In the genomic region with DNA sequence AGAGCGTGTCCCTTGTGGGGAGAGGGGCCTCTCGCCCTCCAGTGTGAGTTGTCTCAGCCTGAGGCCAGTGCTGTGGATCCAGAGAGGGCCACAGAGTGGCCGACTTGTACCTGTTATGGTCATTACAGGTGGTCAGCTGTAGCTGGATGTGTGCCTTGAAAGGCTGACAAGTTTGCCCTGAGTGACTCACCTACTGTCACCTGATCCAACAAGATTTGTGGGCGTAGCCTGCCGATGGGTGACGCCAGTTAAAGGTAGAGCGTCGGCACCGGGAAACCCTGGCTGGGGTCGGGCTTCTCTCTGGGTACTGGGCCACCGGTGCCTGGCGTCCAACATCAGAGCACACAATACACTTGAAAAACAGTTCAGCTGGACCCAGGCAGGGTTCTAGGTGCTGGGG, we compare ENCODE assay signal across 8 cellular contexts. TPM values are rescaled to one million over a fixed set of nuclear protein-coding genes. Genes with fewer than 3 reads are reported as not detected.
DNase-seq lines count a peak whose midpoint lies in the region; ATAC-seq and TF ChIP-seq lines count a peak whose summit lies in the region.

No MANE protein-coding gene starts in this region.

- H3K4me1 ChIP-seq in tibial nerve, result peaks cover 0 to 43% (median 26%) of the 10 kb centered on the region in 4 donors

- H3K9me3 Mint-ChIP-seq in activated T-cell treated with anti-CD3 and anti-CD28 coated beads, Interleukin-2, amount 50 U/mL, for 4 hours, result no peaks in the 10 kb centered on the region
- H3K9me3 Mint-ChIP-seq in immature natural killer cell, result no peaks in the 10 kb centered on the region

- peaks cover 50% of the 10 kb centered on the region for H3K36me3 Mint-ChIP-seq in activated T-cell treated with anti-CD3 and anti-CD28 coated beads, Interleukin-2, amount 50 U/mL, for 4 hours (ENCODE audit: insufficient read depth)
- peaks cover 9 to 19% (median 12%) of the 10 kb centered on the region in 3 donors for H3K36me3 Mint-ChIP-seq in immature natural killer cell

- peaks cover 82% of the 10 kb centered on the region for H3K4me1 Mint-ChIP-seq in activated T-cell treated with anti-CD3 and anti-CD28 coated beads, Interleukin-2, amount 50 U/mL, for 4 hours (ENCODE audit: low read depth)
- peaks cover 73 to 74% of the 10 kb centered on the region in 2 donors for H3K4me1 Mint-ChIP-seq in immature natural killer cell

- H3K27ac ChIP-seq in tibial nerve, result peak overlapping the region in 2 of 4 donors; percentile 97 to 99

- WGBS in tibial nerve, 2 donors, result 87 to 93% methylated on average over 12 of the region's 12 CpGs

- H3K27ac Mint-ChIP-seq in immature natural killer cell, result peak overlapping the region; percentile 97 to 100 (median 99)

- no peak for TF ChIP-seq EP300 in tibial nerve (IDR thresholded peaks at IDR 0.05)

- peak overlapping the region in 1 of 4 donors; percentile 0 for H3K4me3 ChIP-seq in tibial nerve

- peaks cover 0 to 30% (median 0%) of the 10 kb centered on the region in 3 donors for H3K36me3 ChIP-seq in tibial nerve

- DNase-seq in NCI-H460 (ENCODE audit: extremely low read depth, low read depth) (peak; percentile 48), immature natural killer cell (peak in 1 of 3 donors; percentile 27), SIG-M5 (lab: John Stamatoyannopoulos, UW) (no peak), tibial nerve (ENCODE audit: low spot score in 2 of 2) (no peak), 8988T (no peak), NCI-H524 (lab: John Stamatoyannopoulos, UW) (no peak)
- DNase-seq in activated T-cell treated with anti-CD3 and anti-CD28 coated beads, Interleukin-2, amount 50 U/mL, for 4 hours, result peak; percentile 65
- peak; percentile 61 for DNase-seq in stimulated activated naive CD8-positive, alpha-beta T cell treated with anti-CD3 and anti-CD28 coated beads, Interleukin-15, Interleukin-2, amounts not matched to agents 100 U/mL and 50 U/mL, for 24 hours

- H3K27me3 ChIP-seq in tibial nerve, result no peaks in the 10 kb centered on the region

- ATAC-seq in activated T-cell treated with anti-CD3 and anti-CD28 coated beads, Interleukin-2, amount 50 U/mL, for 4 hours, result peak in 1 of 2 donors; percentile 5
- no peak for ATAC-seq in stimulated activated naive CD8-positive, alpha-beta T cell treated with anti-CD3 and anti-CD28 coated beads, Interleukin-15, Interleukin-2, amounts not matched to agents 100 U/mL and 50 U/mL, for 24 hours

- no peak for TF ChIP-seq CTCF in tibial nerve (IDR thresholded peaks at IDR 0.05)

- no peaks in the 10 kb centered on the region for H3K9me3 ChIP-seq in tibial nerve

- TF ChIP-seq POLR2A in tibial nerve (IDR thresholded peaks at IDR 0.05), result no peak

- H3K4me3 Mint-ChIP-seq in activated T-cell treated with anti-CD3 and anti-CD28 coated beads, Interleukin-2, amount 50 U/mL, for 4 hours, result peak overlapping the region; percentile 84
- H3K4me3 Mint-ChIP-seq in immature natural killer cell, result peak overlapping the region; percentile 83 to 99 (median 93)

- no peaks in the 10 kb centered on the region for H3K27me3 Mint-ChIP-seq in activated T-cell treated with anti-CD3 and anti-CD28 coated beads, Interleukin-2, amount 50 U/mL, for 4 hours (ENCODE audit: low read depth)
- H3K27me3 Mint-ChIP-seq in immature natural killer cell (ENCODE audit: low read depth in 3 of 3), result peaks cover 18 to 22% (median 19%) of the 10 kb centered on the region in 3 donors

RNA-seq across cellular contexts. Expression of a gene that starts 2.8 kb away (rescaled TPM):
- total RNA-seq in NCI-H460 (2014; rRNA removed; shearing (Covaris generic)), result 253 and 263 TPM in 2 replicates
- 39.6 and 40.6 TPM in 2 replicates for polyA plus RNA-seq in NCI-H460 (2014; cell fraction: nucleus; rRNA removed)
- total RNA-seq in activated T-cell treated with anti-CD3 and anti-CD28 coated beads, Interleukin-2, amount 50 U/mL, for 4 hours, result 10 to 100 TPM; 26.8 to 37.8 (median 27.7) TPM
- polyA plus RNA-seq in immature natural killer cell, result 100 to 1,000 TPM; 286 to 365 (median 342) TPM
- total RNA-seq in tibial nerve, result 10 to 100 TPM; 18.2 to 34.5 (median 23.8) TPM

RNA-seq across cellular contexts. Expression of a gene that starts 14.9 kb away (rescaled TPM):
- 76.7 and 80.5 TPM in 2 replicates for total RNA-seq in NCI-H460 (2014; rRNA removed; shearing (Covaris generic))
- polyA plus RNA-seq in NCI-H460 (2014; cell fraction: nucleus; rRNA removed), result 77.7 and 90.6 TPM in 2 replicates
- 100 to 1,000 TPM; 103 to 141 (median 140) TPM for total RNA-seq in activated T-cell treated with anti-CD3 and anti-CD28 coated beads, Interleukin-2, amount 50 U/mL, for 4 hours
- polyA plus RNA-seq in immature natural killer cell, result 10 to 100 TPM; 11.6 to 17.8 (median 12.1) TPM
- 10 to 100 TPM; 10.1 to 17.8 (median 13.1) TPM for total RNA-seq in tibial nerve

Comparison
In these comparisons a context has a peak if more than half of its experiments do, and no peak if none do; other contexts are left out.
1. DNase-seq: peak in NCI-H460 (single experiment), activated T-cell treated with anti-CD3 and anti-CD28 coated beads, Interleukin-2, amount 50 U/mL, for 4 hours (single experiment) and stimulated activated naive CD8-positive, alpha-beta T cell treated with anti-CD3 and anti-CD28 coated beads, Interleukin-15, Interleukin-2, amounts not matched to agents 100 U/mL and 50 U/mL, for 24 hours (single experiment); none in SIG-M5 (single experiment), tibial nerve (0 of 2), 8988T (single experiment) and NCI-H524 (0 of 2).